8 cellular contexts compared by ENCODE assay signal in genomic region chr9:113579270-113580040, GRCh38.
DNase-seq lines count a peak whose midpoint lies in the region; ATAC-seq and TF ChIP-seq lines count a peak whose summit lies in the region.

No MANE protein-coding gene starts in this region.

- H3K4me3 ChIP-seq in Caco-2 (ENCODE audit: low read depth, low read length), result no peak overlapping the region
- H3K4me3 ChIP-seq in Karpas-422 (ENCODE audit: low read length), result no peak overlapping the region
- H3K4me3 ChIP-seq in skeletal muscle tissue (ENCODE audit: low read length in 3 of 3), result no peak overlapping the region
- no peak overlapping the region for H3K4me3 ChIP-seq in testis

- H3K9me3 Mint-ChIP-seq in Caco-2 (ENCODE audit: unreplicated experiment), result no peaks in the 10 kb centered on the region

- H3K79me2 ChIP-seq in Karpas-422 (ENCODE audit: low read length), result no peaks in the 10 kb centered on the region

- H3K27ac ChIP-seq in Karpas-422 (ENCODE audit: low read length) (peak overlapping the region; percentile 36; the same call in 1 of the 2 replicates), VCaP (peak overlapping the region; percentile 98), skeletal muscle tissue (ENCODE audit: low read depth, low read length) (peak overlapping the region; percentile 13), testis (peak overlapping the region in 1 of 2 donors; percentile 19)

- H3K27me3 ChIP-seq in Caco-2 (replicated peaks; ENCODE audit: control insufficient read depth, insufficient read depth, low read length) (no peaks in the 10 kb centered on the region), Karpas-422 (ENCODE audit: low read length) (no peaks in the 10 kb centered on the region), skeletal muscle tissue (ENCODE audit: control insufficient read depth in 3 of 3, insufficient read depth in 3 of 3, low read length in 3 of 3) (no peaks in the 10 kb centered on the region), testis (no peaks in the 10 kb centered on the region)

- WGBS in testis, 2 donors, result 57 to 75% methylated on average over 5 of the region's 5 CpGs

- H3K27ac Mint-ChIP-seq in Caco-2 (ENCODE audit: unreplicated experiment), result peak overlapping the region; percentile 18

- H3K36me3 ChIP-seq in Caco-2 (ENCODE audit: control insufficient read depth, insufficient read depth, low read length) (peaks cover 2% of the 10 kb centered on the region; the same call in 1 of the 2 replicates), Karpas-422 (ENCODE audit: insufficient read depth, low read length) (no peaks in the 10 kb centered on the region), skeletal muscle tissue (ENCODE audit: control insufficient read depth in 3 of 3, insufficient read depth in 3 of 3, low read length in 3 of 3) (peaks cover 4 to 15% (median 6%) of the 10 kb centered on the region in 3 donors), testis (ENCODE audit: low read depth, missing control alignments) (no peaks in the 10 kb centered on the region)

- no peaks in the 10 kb centered on the region for H3K4me1 Mint-ChIP-seq in Caco-2 (ENCODE audit: low read depth, unreplicated experiment)

- H2AFZ ChIP-seq in Karpas-422 (ENCODE audit: low read length), result no peak overlapping the region

- H3K9me3 ChIP-seq in Caco-2 (no peaks in the 10 kb centered on the region), Karpas-422 (ENCODE audit: low read length) (no peaks in the 10 kb centered on the region), skeletal muscle tissue (ENCODE audit: control insufficient read depth in 3 of 3, low read length in 3 of 3) (no peaks in the 10 kb centered on the region), testis (no peaks in the 10 kb centered on the region)

- H4K20me1 ChIP-seq in Karpas-422 (ENCODE audit: insufficient read depth, low read depth, low read length), result no peaks in the 10 kb centered on the region

- no peak for TF ChIP-seq CTCF in Caco-2 (IDR thresholded peaks at IDR 0.05; ENCODE audit: insufficient read depth in 1 of 2, low read depth in 1 of 2, low read length in 1 of 2, severe bottlenecking in 1 of 2, unreplicated experiment in 1 of 2)
- TF ChIP-seq CTCF in VCaP (conservative IDR thresholded peaks at IDR 0.05), result no peak
- no peak for TF ChIP-seq CTCF in testis (IDR thresholded peaks at IDR 0.05)

- H3K36me3 Mint-ChIP-seq in Caco-2 (ENCODE audit: insufficient read depth, unreplicated experiment), result peaks cover 34% of the 10 kb centered on the region

- intact Hi-C loops in Caco-2 (cut with micrococcal nuclease; ENCODE audit: unreplicated experiment) (no loop called here), testis (cut with DNase I; ENCODE audit: low total_unique reads) (no loop called here)

- BruUV-seq in Caco-2 (replicated peaks; lab: Mats Ljungman, UMichigan), result no TSS peak

- peak; percentile 22 for ATAC-seq in GM21390 (IDR thresholded peaks at IDR 0.05; ENCODE audit: unreplicated experiment)

- H3K9ac ChIP-seq in Karpas-422 (ENCODE audit: low read length), result peak overlapping the region; percentile 21; the same call in 1 of the 2 replicates
- H3K9ac ChIP-seq in skeletal muscle tissue (ENCODE audit: low read depth in 1 of 3, low read length in 3 of 3), result peak overlapping the region in 2 of 3 donors; percentile 40 to 57

- POLR2A ChIA-PET in Caco-2 (lab: Charles Lee), result no interaction called here

- DNase-seq in Caco-2, result no peak
- peak; percentile 79 for DNase-seq in Karpas-422
- peak; percentile 51 for DNase-seq in globus pallidus (ENCODE audit: low spot score)
- DNase-seq in cerebellar cortex (ENCODE audit: low spot score), result no peak
- DNase-seq in testis, result no peak

- no peak overlapping the region for H3K4me3 Mint-ChIP-seq in Caco-2 (ENCODE audit: unreplicated experiment)

- H3K4me2 ChIP-seq in Karpas-422 (ENCODE audit: low read depth, low read length, poor library complexity, severe bottlenecking), result peak overlapping the region; percentile 9

- no peaks in the 10 kb centered on the region for H3K9me2 ChIP-seq in Karpas-422 (replicated peaks; ENCODE audit: insufficient read depth, low read length)

- TF ChIP-seq POLR2A in testis (IDR thresholded peaks at IDR 0.05), result no peak

- H3K4me1 ChIP-seq in Caco-2 (peaks cover 7% of the 10 kb centered on the region; the same call in 1 of the 2 replicates), Karpas-422 (ENCODE audit: low read length) (peaks cover 39% of the 10 kb centered on the region), skeletal muscle tissue (ENCODE audit: control insufficient read depth in 3 of 3, insufficient read depth in 3 of 3, low read length in 3 of 3) (peaks cover 45 to 67% (median 58%) of the 10 kb centered on the region in 3 donors), testis (peaks cover 53% of the 10 kb centered on the region)

- CTCF ChIA-PET in Caco-2 (lab: Charles Lee), result interaction anchor here (1.2 to 1.4 kb wide), 2 partner anchors 10 to 12 kb away, joined by 3 to 7 read pairs; no protein-coding TSS in a partner anchor

- no peaks in the 10 kb centered on the region for H3K27me3 Mint-ChIP-seq in Caco-2 (ENCODE audit: insufficient read depth, unreplicated experiment)

Comparison
In these comparisons a context has a peak if more than half of its experiments do, and no peak if none do; other contexts are left out.
1. DNase-seq: peak in Karpas-422 (single experiment) and globus pallidus (single experiment); none in Caco-2 (0 of 2), cerebellar cortex (single experiment) and testis (single experiment).